Comparison of ENCODE assay signal across 20 cellular contexts in the genomic region with DNA sequence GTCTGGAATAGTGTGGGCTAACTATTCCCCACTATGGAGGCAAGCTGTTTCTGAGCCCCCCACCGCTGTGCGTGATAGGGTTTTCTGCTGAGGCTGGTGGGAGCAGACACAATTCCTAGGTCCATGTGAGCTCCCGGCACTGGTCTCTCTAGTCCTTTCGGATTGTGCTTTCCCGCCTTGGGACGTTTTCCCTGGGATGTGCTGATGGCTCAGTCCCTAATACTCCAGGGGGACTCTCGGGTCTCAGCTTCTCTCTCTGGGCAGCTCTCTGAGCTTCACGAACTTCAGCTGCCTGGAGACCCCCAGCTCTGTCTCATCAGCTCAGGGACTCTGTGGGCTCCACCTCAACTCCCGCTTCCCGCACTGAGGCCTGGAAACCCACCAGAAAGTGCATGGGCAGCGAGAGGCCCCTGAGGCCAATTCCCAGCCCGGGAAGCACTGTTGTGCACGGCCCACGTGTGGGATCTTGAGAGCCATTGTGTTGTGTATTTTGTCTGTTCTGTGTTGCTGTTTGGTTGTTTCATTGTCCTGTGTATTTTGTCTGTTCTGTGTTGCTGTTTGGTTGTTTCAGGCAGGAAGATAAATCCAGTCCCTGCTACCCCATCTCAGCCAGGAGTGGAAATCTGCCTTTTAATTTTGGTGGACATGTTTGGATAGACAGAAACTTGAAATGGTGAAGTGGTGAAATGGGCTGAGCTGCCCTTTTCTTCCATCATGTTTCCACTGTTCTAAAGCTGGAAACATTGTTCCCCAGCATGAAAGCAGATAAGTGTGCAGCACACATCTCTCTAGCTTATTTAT. TPM values are rescaled to one million over a fixed set of nuclear protein-coding genes. Genes with fewer than 3 reads are reported as not detected.
DNase-seq lines count a peak whose midpoint lies in the region; ATAC-seq, FAIRE-seq and TF ChIP-seq lines count a peak whose summit lies in the region.
"Had no signal": no experiment of that assay in that cellular context is flagged by ENCODE, and none has a peak within 500 bp of the region (broad histone marks: within the 10 kb centered on the region; RNA-seq: fewer than 3 reads in every experiment).

No MANE protein-coding gene starts in this region.

- intact Hi-C loops in K562 (cut with micrococcal nuclease), result no loop called here
- intact Hi-C loops in gastrocnemius medialis (cut with DNase I; ENCODE audit: low total_unique reads), result no loop called here

- POLR2A ChIA-PET in K562 (lab: Yijun Ruan, JAX), result interaction anchor here (1.2 kb wide), 1 partner anchor 67 kb away, joined by 4 read pairs; no protein-coding TSS in a partner anchor

- no TSS peak for BruUV-seq in K562 (replicated peaks; lab: Mats Ljungman, UMichigan)

- H3K9me1 ChIP-seq in K562 (ENCODE audit: control insufficient read depth, insufficient read depth, low read length), result no peaks in the 10 kb centered on the region

- no peaks in the 10 kb centered on the region for H3K9me3 Mint-ChIP-seq in activated T-cell treated with anti-CD3 and anti-CD28 coated beads, Interleukin-2, amount 50 U/mL, for 72 hours
- H3K9me3 Mint-ChIP-seq: activated naive CD8-positive, alpha-beta T cell treated with anti-CD3 and anti-CD28 coated beads, Interleukin-2, amount 50 U/mL, for 24 hours; CD8-positive, alpha-beta memory T cell had no signal

- TF ChIP-seq RAD21 in K562 (CRISPR knock-in tag; conservative IDR thresholded peaks at IDR 0.05 in 1 of 2, IDR thresholded peaks at IDR 0.05 in 1 of 2), result no peak

- H3K27me3 ChIP-seq in H7 (ENCODE audit: control insufficient read depth, insufficient read depth, low read length), result no peaks in the 10 kb centered on the region
- H3K27me3 ChIP-seq in K562 (ENCODE audit: control insufficient read depth in 2 of 2, insufficient read depth in 2 of 2, low read length in 2 of 2), result peaks cover 49 to 55% of the 10 kb centered on the region in 2 experiments
- no peaks in the 10 kb centered on the region for H3K27me3 ChIP-seq in gastrocnemius medialis

- H3K4me1 ChIP-seq in K562 (replicated peaks in 1 of 2; ENCODE audit: control insufficient read depth in 2 of 2, insufficient read depth in 2 of 2, low read length in 2 of 2) (no peaks in the 10 kb centered on the region), gastrocnemius medialis (peaks cover 0 to 15% of the 10 kb centered on the region in 2 donors)
- H3K4me1 ChIP-seq: lower lobe of right lung, parathyroid adenoma had no signal

- H3K36me3 ChIP-seq in H7 (replicated peaks; ENCODE audit: control insufficient read depth, insufficient read depth, low read length) (no peaks in the 10 kb centered on the region), K562 (ENCODE audit: control insufficient read depth, insufficient read depth, low read length) (no peaks in the 10 kb centered on the region), gastrocnemius medialis (no peaks in the 10 kb centered on the region)
- H3K36me3 ChIP-seq: lower lobe of right lung had no signal

- H3K4me3 Mint-ChIP-seq in activated T-cell treated with anti-CD3 and anti-CD28 coated beads, Interleukin-2, amount 50 U/mL, for 72 hours, result no peak overlapping the region
- H3K4me3 Mint-ChIP-seq: activated naive CD8-positive, alpha-beta T cell treated with anti-CD3 and anti-CD28 coated beads, Interleukin-2, amount 50 U/mL, for 24 hours; CD8-positive, alpha-beta memory T cell had no signal

- H3K27ac ChIP-seq in K562 (ENCODE audit: extremely low read depth, low read depth, low read length), result no peak overlapping the region
- H3K27ac ChIP-seq in gastrocnemius medialis, result peak overlapping the region; percentile 70 to 78 (median 76)
- H3K27ac ChIP-seq: lower lobe of right lung, parathyroid adenoma had no signal

- H3K4me1 Mint-ChIP-seq in activated T-cell treated with anti-CD3 and anti-CD28 coated beads, Interleukin-2, amount 50 U/mL, for 72 hours (ENCODE audit: low read depth), result no peaks in the 10 kb centered on the region
- H3K4me1 Mint-ChIP-seq: activated naive CD8-positive, alpha-beta T cell treated with anti-CD3 and anti-CD28 coated beads, Interleukin-2, amount 50 U/mL, for 24 hours; CD8-positive, alpha-beta memory T cell had no signal

- H2AFZ ChIP-seq in K562 (ENCODE audit: low read depth, low read length), result no peak overlapping the region
- H2AFZ ChIP-seq: parathyroid adenoma had no signal

- no peaks in the 10 kb centered on the region for H3K36me3 Mint-ChIP-seq in activated T-cell treated with anti-CD3 and anti-CD28 coated beads, Interleukin-2, amount 50 U/mL, for 72 hours (ENCODE audit: insufficient read depth in 2 of 2)
- H3K36me3 Mint-ChIP-seq: CD8-positive, alpha-beta memory T cell had no signal

- H3K27me3 Mint-ChIP-seq in activated T-cell treated with anti-CD3 and anti-CD28 coated beads, Interleukin-2, amount 50 U/mL, for 72 hours (ENCODE audit: low read depth), result no peaks in the 10 kb centered on the region
- H3K27me3 Mint-ChIP-seq: activated naive CD8-positive, alpha-beta T cell treated with anti-CD3 and anti-CD28 coated beads, Interleukin-2, amount 50 U/mL, for 24 hours had no signal

- no peak overlapping the region for H3K9ac ChIP-seq in K562 (ENCODE audit: insufficient read depth in 1 of 2, low read depth in 2 of 2, low read length in 2 of 2)
- H3K9ac ChIP-seq: parathyroid adenoma had no signal

- FAIRE-seq in K562 (lab: Jason Lieb, UNC) (no peak), D721Med (lab: Jason Lieb, UNC) (no peak)

- TF ChIP-seq CTCF in K562 (IDR thresholded peaks at IDR 0.05 in 2 of 3, conservative IDR thresholded peaks at IDR 0.05 in 1 of 3; ENCODE audit: insufficient read depth in 2 of 3, low read depth in 1 of 3, low read length in 3 of 3), result no peak
- TF ChIP-seq CTCF in gastrocnemius medialis (IDR thresholded peaks at IDR 0.05 in 4 of 5, conservative IDR thresholded peaks at IDR 0.05 in 1 of 5), result no peak
- TF ChIP-seq CTCF in D721Med (IDR thresholded peaks at IDR 0.05; ENCODE audit: insufficient read depth, missing control alignments), result no peak

- H3K4me2 ChIP-seq in K562 (ENCODE audit: insufficient read depth, low read length), result no peak overlapping the region

- DNase-seq in H7, result peak; percentile 44
- DNase-seq in K562 (ENCODE audit: extremely low read depth in 1 of 4, low spot score in 3 of 4), result no peak
- DNase-seq in iPS-NIHi11 (ENCODE audit: low spot score), result peak; percentile 14
- DNase-seq in gastrocnemius medialis, result no peak
- no peak for DNase-seq in activated T-cell treated with anti-CD3 and anti-CD28 coated beads, Interleukin-2, amount 50 U/mL, for 72 hours
- DNase-seq in GOT3 (lab: John Stamatoyannopoulos, UW), result no peak
- DNase-seq in D721Med (ENCODE audit: insufficient read length, low spot score), result no peak
- DNase-seq: activated CD4-positive, alpha-beta T cell treated with anti-CD3 and anti-CD28 coated beads for 4 hours; activated naive CD8-positive, alpha-beta T cell treated with anti-CD3 and anti-CD28 coated beads, Interleukin-2, amount 50 U/mL, for 24 hours; CD8-positive, alpha-beta memory T cell; central memory CD4-positive, alpha-beta T cell; DMS79 treated with DMSO at 0.1 percent for 48 hours; effector CD4-positive, alpha-beta T cell; glutamatergic neuron; lower lobe of right lung; NCI-H2029 had no signal

- ATAC-seq in K562 (no peak), gastrocnemius medialis (no peak), HG02588 (IDR thresholded peaks at IDR 0.05; ENCODE audit: unreplicated experiment) (no peak)
- no peak for ATAC-seq in activated T-cell treated with anti-CD3 and anti-CD28 coated beads, Interleukin-2, amount 50 U/mL, for 72 hours (replicated peaks in 1 of 2)
- ATAC-seq: activated naive CD8-positive, alpha-beta T cell treated with anti-CD3 and anti-CD28 coated beads, Interleukin-2, amount 50 U/mL, for 24 hours; lower lobe of right lung had no signal

- no peak for TF ChIP-seq EP300 in K562 (IDR thresholded peaks at IDR 0.05; ENCODE audit: low read length)

- H3K79me2 ChIP-seq in K562 (ENCODE audit: control insufficient read depth, insufficient read depth, low read length), result no peaks in the 10 kb centered on the region
- H3K79me2 ChIP-seq: parathyroid adenoma had no signal

- H3K27ac Mint-ChIP-seq in activated T-cell treated with anti-CD3 and anti-CD28 coated beads, Interleukin-2, amount 50 U/mL, for 72 hours, result no peak overlapping the region
- H3K27ac Mint-ChIP-seq: activated naive CD8-positive, alpha-beta T cell treated with anti-CD3 and anti-CD28 coated beads, Interleukin-2, amount 50 U/mL, for 24 hours had no signal

- no peaks in the 10 kb centered on the region for H3K9me3 ChIP-seq in K562 (replicated peaks; ENCODE audit: control insufficient read depth, insufficient read depth, low read depth, low read length)
- no peaks in the 10 kb centered on the region for H3K9me3 ChIP-seq in gastrocnemius medialis
- H3K9me3 ChIP-seq: lower lobe of right lung had no signal

- H4K20me1 ChIP-seq in K562 (replicated peaks; ENCODE audit: control insufficient read depth, insufficient read depth, low read length), result no peaks in the 10 kb centered on the region

- H3K4me3 ChIP-seq in H7 (ENCODE audit: insufficient read depth, low read depth, low read length) (no peak overlapping the region), K562 (no peak overlapping the region), gastrocnemius medialis (no peak overlapping the region)
- H3K4me3 ChIP-seq: lower lobe of right lung had no signal

- in situ Hi-C loops in K562 (cut with MboI), result no loop called here
- in situ Hi-C loops in gastrocnemius medialis (cut with MboI; ENCODE audit: low sequenced_read_pairs in 4 of 4), result no loop called here

- CTCF ChIA-PET in K562 (lab: Yijun Ruan, JAX; ENCODE audit: low intra/inter-chr PET ratio), result no interaction called here

- under 1% methylated on average over 14 of the region's 14 CpGs for WGBS in K562 (ENCODE audit: insufficient coverage, low coverage, missing lambda C conversion rate)

- TF ChIP-seq POLR2A in K562 (conservative IDR thresholded peaks at IDR 0.05), result no peak
- TF ChIP-seq POLR2A in gastrocnemius medialis (IDR thresholded peaks at IDR 0.05), result no peak

RNA-seq across cellular contexts. Expression of gene TNNT3, which starts 12.7 kb away (rescaled TPM):
- total RNA-seq in H7 (2014; rRNA removed; shearing (Covaris generic)), result not detected in 2 replicates
- not detected in 2 replicates for total RNA-seq in K562 (2011; cell fraction: chromatin; rRNA removed; ENCODE audit: low replicate concordance)
- not detected in 2 replicates for total RNA-seq in K562 (2011; cell fraction: nucleolus; rRNA removed)
- total RNA-seq in K562 (2011; cell fraction: nucleoplasm; rRNA removed), result not detected in 2 replicates
- total RNA-seq in K562 (2014; rRNA removed) (not detected in 2 replicates), K562 (2014; rRNA removed; fragmentation: Illumina TruSeq; extraction: Trizol) (not detected in 2 replicates), K562 (2015; rRNA removed; fragmentation: Illumina TruSeq; extraction: Trizol) (not detected in 2 replicates), K562 (2021) (not detected in 2 replicates), gastrocnemius medialis (1,000 to 10,000 TPM; 1,260 to 3,441 (median 1,835) TPM)
- polyA plus RNA-seq in K562 (2011; rRNA removed) (0.10 TPM in 1 of 2 replicates, not detected in the other), K562 (2014; fragmentation: Illumina TruSeq; extraction: Trizol) (not detected in 2 replicates), K562 (2014; fragmentation: Nextera tagmentation; extraction: Ambion mirVana) (not detected), K562 (2014; rRNA removed) (not detected in 2 replicates)
- polyA plus RNA-seq in K562 (2011; cell fraction: cytosol; rRNA removed), result not detected in 2 replicates
- polyA plus RNA-seq in K562 (2011; cell fraction: nucleus; rRNA removed), result 0.41 and 0.70 TPM in 2 replicates
- polyA plus RNA-seq in K562 (2012), result not detected in 2 replicates
- not detected in 2 replicates for polyA minus RNA-seq in K562 (2011; rRNA and poly(A)+ RNA removed)
- not detected in 2 replicates for polyA minus RNA-seq in K562 (2011; cell fraction: cytosol; rRNA and poly(A)+ RNA removed)
- polyA minus RNA-seq in K562 (2011; cell fraction: nucleus; rRNA and poly(A)+ RNA removed), result not detected in 2 replicates
- 10 to 100 TPM in 1 of 2 donors, 1 to 10 TPM in 1; 5.6 to 15.5 TPM for total RNA-seq in activated T-cell treated with anti-CD3 and anti-CD28 coated beads, Interleukin-2, amount 50 U/mL, for 72 hours
- total RNA-seq: NCI-H460, temporal lobe had no signal
- polyA plus RNA-seq: CD8-positive, alpha-beta memory T cell had no signal

RNA-seq across cellular contexts. Expression of gene PRR33, which starts 15.1 kb away (rescaled TPM):
- total RNA-seq in H7 (2014; rRNA removed; shearing (Covaris generic)), result not detected in 2 replicates
- total RNA-seq in K562 (2011; cell fraction: chromatin; rRNA removed; ENCODE audit: low replicate concordance), result not detected in 2 replicates
- not detected in 2 replicates for total RNA-seq in K562 (2011; cell fraction: nucleolus; rRNA removed)
- not detected in 2 replicates for total RNA-seq in K562 (2011; cell fraction: nucleoplasm; rRNA removed)
- total RNA-seq in K562 (2014; rRNA removed) (not detected in 2 replicates), K562 (2014; rRNA removed; fragmentation: Illumina TruSeq; extraction: Trizol) (not detected in 2 replicates), K562 (2015; rRNA removed; fragmentation: Illumina TruSeq; extraction: Trizol) (not detected in 2 replicates), K562 (2021) (not detected in 2 replicates), gastrocnemius medialis (1 to 10 TPM in 2 of 4 donors, under 1 TPM in 2; 0.16 to 2.3 (median 1.0) TPM)
- polyA plus RNA-seq in K562 (2011; rRNA removed) (not detected in 2 replicates), K562 (2014; fragmentation: Illumina TruSeq; extraction: Trizol) (not detected in 2 replicates), K562 (2014; fragmentation: Nextera tagmentation; extraction: Ambion mirVana) (not detected), K562 (2014; rRNA removed) (not detected in 2 replicates)
- not detected in 2 replicates for polyA plus RNA-seq in K562 (2011; cell fraction: cytosol; rRNA removed)
- not detected in 2 replicates for polyA plus RNA-seq in K562 (2011; cell fraction: nucleus; rRNA removed)
- not detected in 2 replicates for polyA plus RNA-seq in K562 (2012)
- not detected in 2 replicates for polyA minus RNA-seq in K562 (2011; rRNA and poly(A)+ RNA removed)
- not detected in 2 replicates for polyA minus RNA-seq in K562 (2011; cell fraction: cytosol; rRNA and poly(A)+ RNA removed)
- not detected in 2 replicates for polyA minus RNA-seq in K562 (2011; cell fraction: nucleus; rRNA and poly(A)+ RNA removed)
- not detected for total RNA-seq in activated T-cell treated with anti-CD3 and anti-CD28 coated beads, Interleukin-2, amount 50 U/mL, for 72 hours
- total RNA-seq: CD8-positive, alpha-beta memory T cell; lower lobe of right lung; NCI-H460; temporal lobe had no signal

RNA-seq across cellular contexts. Expression of gene MRPL23, which starts 40.3 kb away (rescaled TPM):
- 75.9 and 91.1 TPM in 2 replicates for total RNA-seq in H7 (2014; rRNA removed; shearing (Covaris generic))
- total RNA-seq in K562 (2011; cell fraction: chromatin; rRNA removed; ENCODE audit: low replicate concordance), result 26.8 and 80.9 TPM in 2 replicates
- total RNA-seq in K562 (2011; cell fraction: nucleolus; rRNA removed), result 67.7 and 84.7 TPM in 2 replicates
- total RNA-seq in K562 (2011; cell fraction: nucleoplasm; rRNA removed), result 43.5 and 46.6 TPM in 2 replicates
- total RNA-seq in K562 (2014; rRNA removed), result 109 and 128 TPM in 2 replicates
- total RNA-seq in K562 (2014; rRNA removed; fragmentation: Illumina TruSeq; extraction: Trizol), result 17.5 and 22.7 TPM in 2 replicates
- total RNA-seq in K562 (2015; rRNA removed; fragmentation: Illumina TruSeq; extraction: Trizol), result 46.2 and 53.3 TPM in 2 replicates
- 63.7 and 72.7 TPM in 2 replicates for total RNA-seq in K562 (2021)
- polyA plus RNA-seq in K562 (2011; rRNA removed), result 35.5 and 50.9 TPM in 2 replicates
- polyA plus RNA-seq in K562 (2011; cell fraction: cytosol; rRNA removed), result 131 and 155 TPM in 2 replicates
- polyA plus RNA-seq in K562 (2011; cell fraction: nucleus; rRNA removed), result 75.9 and 80.7 TPM in 2 replicates
- polyA plus RNA-seq in K562 (2012), result 44.3 and 53.3 TPM in 2 replicates
- 37.4 and 42.9 TPM in 2 replicates for polyA plus RNA-seq in K562 (2014; fragmentation: Illumina TruSeq; extraction: Trizol)
- 1 to 10 TPM in 1 of 2 experiments, under 1 TPM in 1; 0.44 to 1.1 TPM for polyA plus RNA-seq in K562 (2014; fragmentation: Nextera tagmentation; extraction: Ambion mirVana)
- 79.9 and 85.9 TPM in 2 replicates for polyA plus RNA-seq in K562 (2014; rRNA removed)
- 19.0 and 20.5 TPM in 2 replicates for polyA minus RNA-seq in K562 (2011; rRNA and poly(A)+ RNA removed)
- 40.8 and 45.4 TPM in 2 replicates for polyA minus RNA-seq in K562 (2011; cell fraction: cytosol; rRNA and poly(A)+ RNA removed)
- polyA minus RNA-seq in K562 (2011; cell fraction: nucleus; rRNA and poly(A)+ RNA removed), result 53.0 and 70.8 TPM in 2 replicates
- 100 to 1,000 TPM; 128 to 243 (median 187) TPM for total RNA-seq in gastrocnemius medialis
- 10 to 100 TPM; 59.4 to 60.3 TPM for total RNA-seq in activated T-cell treated with anti-CD3 and anti-CD28 coated beads, Interleukin-2, amount 50 U/mL, for 72 hours

RNA-seq across cellular contexts. Expression of gene LSP1, which starts 53.9 kb away (rescaled TPM):
- 0.35 and 2.0 TPM in 2 replicates for total RNA-seq in H7 (2014; rRNA removed; shearing (Covaris generic))
- total RNA-seq in K562 (2011; cell fraction: chromatin; rRNA removed; ENCODE audit: low replicate concordance), result 0.23 TPM in 1 of 2 replicates, not detected in the other
- total RNA-seq in K562 (2011; cell fraction: nucleolus; rRNA removed), result not detected in 2 replicates
- total RNA-seq in K562 (2011; cell fraction: nucleoplasm; rRNA removed), result not detected in 2 replicates
- total RNA-seq in K562 (2014; rRNA removed) (0.08 and 1.2 TPM in 2 replicates), K562 (2014; rRNA removed; fragmentation: Illumina TruSeq; extraction: Trizol) (not detected in 2 replicates), K562 (2015; rRNA removed; fragmentation: Illumina TruSeq; extraction: Trizol) (0.65 TPM in 1 of 2 replicates, not detected in the other), K562 (2021) (0.73 and 1.1 TPM in 2 replicates), gastrocnemius medialis (10 to 100 TPM in 1 of 4 donors, 1 to 10 TPM in 3; 3.0 to 13.5 (median 5.5) TPM)
- polyA plus RNA-seq in K562 (2011; rRNA removed) (0.28 and 0.45 TPM in 2 replicates), K562 (2014; fragmentation: Illumina TruSeq; extraction: Trizol) (2.9 TPM in 1 of 2 replicates, not detected in the other), K562 (2014; fragmentation: Nextera tagmentation; extraction: Ambion mirVana) (under 1 TPM in 1 of 2 experiments, not detected in 1; 0.38 TPM), K562 (2014; rRNA removed) (0.08 TPM in 1 of 2 replicates, not detected in the other)
- 0.28 and 0.37 TPM in 2 replicates for polyA plus RNA-seq in K562 (2011; cell fraction: cytosol; rRNA removed)
- polyA plus RNA-seq in K562 (2011; cell fraction: nucleus; rRNA removed), result 0.26 and 0.60 TPM in 2 replicates
- polyA plus RNA-seq in K562 (2012), result 0.05 and 0.57 TPM in 2 replicates
- polyA minus RNA-seq in K562 (2011; rRNA and poly(A)+ RNA removed), result 0.15 TPM in 1 of 2 replicates, not detected in the other
- polyA minus RNA-seq in K562 (2011; cell fraction: cytosol; rRNA and poly(A)+ RNA removed), result not detected in 2 replicates
- polyA minus RNA-seq in K562 (2011; cell fraction: nucleus; rRNA and poly(A)+ RNA removed), result 0.11 TPM in 1 of 2 replicates, not detected in the other
- total RNA-seq in activated T-cell treated with anti-CD3 and anti-CD28 coated beads, Interleukin-2, amount 50 U/mL, for 72 hours, result 100 to 1,000 TPM; 301 to 312 TPM
- total RNA-seq: NCI-H460 had no signal

Comparison
In these comparisons a context has a peak if more than half of its experiments do, and no peak if none do; other contexts are left out.
1. DNase-seq: peak in H7 (single experiment) and iPS-NIHi11 (single experiment); none in K562 (0 of 4), gastrocnemius medialis (0 of 2), activated T-cell treated with anti-CD3 and anti-CD28 coated beads, Interleukin-2, amount 50 U/mL, for 72 hours (0 of 2), GOT3 (single experiment) and D721Med (single experiment).
2. RNA of gene TNNT3, which starts 12.7 kb away (total RNA-seq): 1,260 to 3,441 TPM in gastrocnemius medialis; 5.6 to 15.5 TPM in activated T-cell treated with anti-CD3 and anti-CD28 coated beads, Interleukin-2, amount 50 U/mL, for 72 hours, not detected in H7 and not detected in K562; every median in the first group is over 10 times any median in the second.